5 cellular contexts compared by ENCODE assay signal in the genomic region with DNA sequence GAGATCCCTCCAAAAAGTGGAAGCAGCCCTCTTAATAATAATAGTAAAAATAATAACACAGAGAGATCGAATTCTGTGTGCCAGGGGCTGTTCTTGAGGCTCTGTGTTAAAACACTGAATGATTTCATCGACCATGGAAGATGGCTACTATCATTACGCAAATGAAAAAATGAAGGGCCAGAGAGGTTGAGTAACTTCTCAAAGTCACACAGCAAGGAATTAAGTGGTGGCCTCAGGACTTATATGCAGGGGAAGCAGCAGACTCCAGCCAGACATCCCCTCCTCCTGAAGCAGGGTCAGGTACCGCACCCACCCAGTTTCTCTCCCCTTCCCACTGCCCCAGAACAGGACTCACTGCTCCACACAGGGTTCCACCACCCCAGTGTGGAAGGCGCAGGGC.
"Had no signal": no experiment of that assay in that cellular context is flagged by ENCODE, and none has a peak within 500 bp of the region (broad histone marks: within the 10 kb centered on the region; RNA-seq: fewer than 3 reads in every experiment).

No MANE protein-coding gene starts in this region.

- DNase-seq: GM23248, GOT3, H7, KG1 had no signal

- H2AFZ ChIP-seq: GM23248 had no signal

- H3K4me3 ChIP-seq: GM23248, HAP-1 had no signal

- H3K9ac ChIP-seq: GM23248 had no signal

- H3K27ac ChIP-seq: GM23248 had no signal

- H3K4me1 ChIP-seq: HAP-1 had no signal

- H3K36me3 ChIP-seq: HAP-1 had no signal

- H3K9me3 ChIP-seq: HAP-1 had no signal
